In the genomic region with DNA sequence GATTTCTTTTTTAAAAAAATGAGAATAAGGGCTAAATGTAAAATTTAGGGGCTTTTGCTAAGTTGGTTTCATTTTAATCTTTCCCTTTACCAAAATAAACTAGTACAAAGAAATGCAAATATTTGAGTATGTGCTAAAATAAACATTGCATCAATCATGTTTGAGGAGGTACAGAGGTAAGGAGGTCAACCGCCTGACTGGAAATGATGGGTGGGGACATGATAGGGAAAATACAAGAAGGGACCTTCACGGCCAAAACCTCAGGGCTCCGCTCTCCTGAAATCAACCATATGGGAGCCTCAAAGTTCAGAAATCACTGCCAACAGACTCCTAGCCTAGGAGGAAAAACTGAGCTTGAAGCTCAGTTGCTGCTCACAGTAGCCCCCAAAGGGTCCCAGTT, we compare ENCODE assay signal across 1 cellular context.
TF ChIP-seq lines count a peak whose summit lies in the region.

No MANE protein-coding gene starts in this region.

TF ChIP-seq in GM12878, 131 proteins besides CTCF, POLR2A, EP300 and RAD21 (continued from another document):
- TF ChIP-seq, protein P1, sequence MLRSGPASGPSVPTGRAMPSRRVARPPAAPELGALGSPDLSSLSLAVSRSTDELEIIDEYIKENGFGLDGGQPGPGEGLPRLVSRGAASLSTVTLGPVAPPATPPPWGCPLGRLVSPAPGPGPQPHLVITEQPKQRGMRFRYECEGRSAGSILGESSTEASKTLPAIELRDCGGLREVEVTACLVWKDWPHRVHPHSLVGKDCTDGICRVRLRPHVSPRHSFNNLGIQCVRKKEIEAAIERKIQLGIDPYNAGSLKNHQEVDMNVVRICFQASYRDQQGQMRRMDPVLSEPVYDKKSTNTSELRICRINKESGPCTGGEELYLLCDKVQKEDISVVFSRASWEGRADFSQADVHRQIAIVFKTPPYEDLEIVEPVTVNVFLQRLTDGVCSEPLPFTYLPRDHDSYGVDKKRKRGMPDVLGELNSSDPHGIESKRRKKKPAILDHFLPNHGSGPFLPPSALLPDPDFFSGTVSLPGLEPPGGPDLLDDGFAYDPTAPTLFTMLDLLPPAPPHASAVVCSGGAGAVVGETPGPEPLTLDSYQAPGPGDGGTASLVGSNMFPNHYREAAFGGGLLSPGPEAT (IDR thresholded peaks at IDR 0.05; ENCODE audit: low read depth), result peak; percentile 89
- TF ChIP-seq NFIC (IDR thresholded peaks at IDR 0.05; ENCODE audit: low read depth, low read length) (peak; percentile 73), SMARCA5 (IDR thresholded peaks at IDR 0.05) (no peak), ZBED1 (IDR thresholded peaks at IDR 0.05; ENCODE audit: borderline replicate concordance) (no peak), IKZF2 (IDR thresholded peaks at IDR 0.05) (peak; percentile 76 to 81), RUNX3 (IDR thresholded peaks at IDR 0.05; ENCODE audit: low read length) (peak; percentile 67), IRF4 (IDR thresholded peaks at IDR 0.05; ENCODE audit: low read depth, low read length) (no peak), ZNF24 (IDR thresholded peaks at IDR 0.05) (no peak), CHD4 (IDR thresholded peaks at IDR 0.05) (no peak), LARP7 (IDR thresholded peaks at IDR 0.05) (no peak), ZNF622 (IDR thresholded peaks at IDR 0.05) (no peak), JUNB (IDR thresholded peaks at IDR 0.05) (peak; percentile 29; the same call in 1 of the 2 replicates), TAF1 (IDR thresholded peaks at IDR 0.05; ENCODE audit: borderline replicate concordance, low read depth, low read length) (no peak), CBFB (IDR thresholded peaks at IDR 0.05; ENCODE audit: low read depth) (no peak), MEF2B (IDR thresholded peaks at IDR 0.05; ENCODE audit: partially characterized antibody, poor library complexity, severe bottlenecking) (peak; percentile 84), FOXK2 (IDR thresholded peaks at IDR 0.05) (no peak), ASH2L (IDR thresholded peaks at IDR 0.05; ENCODE audit: borderline replicate concordance, low read depth) (no peak), NR2C1 (IDR thresholded peaks at IDR 0.05) (peak; percentile 40; the same call in 1 of the 2 replicates), RFX5 (IDR thresholded peaks at IDR 0.05; ENCODE audit: low read depth, low read length) (no peak), EED (IDR thresholded peaks at IDR 0.05; ENCODE audit: low read depth) (peak; percentile 37; the same call in 1 of the 2 replicates), CBX3 (IDR thresholded peaks at IDR 0.05; ENCODE audit: borderline replicate concordance, low read depth) (no peak)
- TF ChIP-seq, protein P2, sequence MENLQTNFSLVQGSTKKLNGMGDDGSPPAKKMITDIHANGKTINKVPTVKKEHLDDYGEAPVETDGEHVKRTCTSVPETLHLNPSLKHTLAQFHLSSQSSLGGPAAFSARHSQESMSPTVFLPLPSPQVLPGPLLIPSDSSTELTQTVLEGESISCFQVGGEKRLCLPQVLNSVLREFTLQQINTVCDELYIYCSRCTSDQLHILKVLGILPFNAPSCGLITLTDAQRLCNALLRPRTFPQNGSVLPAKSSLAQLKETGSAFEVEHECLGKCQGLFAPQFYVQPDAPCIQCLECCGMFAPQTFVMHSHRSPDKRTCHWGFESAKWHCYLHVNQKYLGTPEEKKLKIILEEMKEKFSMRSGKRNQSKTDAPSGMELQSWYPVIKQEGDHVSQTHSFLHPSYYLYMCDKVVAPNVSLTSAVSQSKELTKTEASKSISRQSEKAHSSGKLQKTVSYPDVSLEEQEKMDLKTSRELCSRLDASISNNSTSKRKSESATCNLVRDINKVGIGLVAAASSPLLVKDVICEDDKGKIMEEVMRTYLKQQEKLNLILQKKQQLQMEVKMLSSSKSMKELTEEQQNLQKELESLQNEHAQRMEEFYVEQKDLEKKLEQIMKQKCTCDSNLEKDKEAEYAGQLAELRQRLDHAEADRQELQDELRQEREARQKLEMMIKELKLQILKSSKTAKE (IDR thresholded peaks at IDR 0.05; ENCODE audit: low read depth, poor library complexity, severe bottlenecking), result peak; percentile 75
- TF ChIP-seq, protein P3, sequence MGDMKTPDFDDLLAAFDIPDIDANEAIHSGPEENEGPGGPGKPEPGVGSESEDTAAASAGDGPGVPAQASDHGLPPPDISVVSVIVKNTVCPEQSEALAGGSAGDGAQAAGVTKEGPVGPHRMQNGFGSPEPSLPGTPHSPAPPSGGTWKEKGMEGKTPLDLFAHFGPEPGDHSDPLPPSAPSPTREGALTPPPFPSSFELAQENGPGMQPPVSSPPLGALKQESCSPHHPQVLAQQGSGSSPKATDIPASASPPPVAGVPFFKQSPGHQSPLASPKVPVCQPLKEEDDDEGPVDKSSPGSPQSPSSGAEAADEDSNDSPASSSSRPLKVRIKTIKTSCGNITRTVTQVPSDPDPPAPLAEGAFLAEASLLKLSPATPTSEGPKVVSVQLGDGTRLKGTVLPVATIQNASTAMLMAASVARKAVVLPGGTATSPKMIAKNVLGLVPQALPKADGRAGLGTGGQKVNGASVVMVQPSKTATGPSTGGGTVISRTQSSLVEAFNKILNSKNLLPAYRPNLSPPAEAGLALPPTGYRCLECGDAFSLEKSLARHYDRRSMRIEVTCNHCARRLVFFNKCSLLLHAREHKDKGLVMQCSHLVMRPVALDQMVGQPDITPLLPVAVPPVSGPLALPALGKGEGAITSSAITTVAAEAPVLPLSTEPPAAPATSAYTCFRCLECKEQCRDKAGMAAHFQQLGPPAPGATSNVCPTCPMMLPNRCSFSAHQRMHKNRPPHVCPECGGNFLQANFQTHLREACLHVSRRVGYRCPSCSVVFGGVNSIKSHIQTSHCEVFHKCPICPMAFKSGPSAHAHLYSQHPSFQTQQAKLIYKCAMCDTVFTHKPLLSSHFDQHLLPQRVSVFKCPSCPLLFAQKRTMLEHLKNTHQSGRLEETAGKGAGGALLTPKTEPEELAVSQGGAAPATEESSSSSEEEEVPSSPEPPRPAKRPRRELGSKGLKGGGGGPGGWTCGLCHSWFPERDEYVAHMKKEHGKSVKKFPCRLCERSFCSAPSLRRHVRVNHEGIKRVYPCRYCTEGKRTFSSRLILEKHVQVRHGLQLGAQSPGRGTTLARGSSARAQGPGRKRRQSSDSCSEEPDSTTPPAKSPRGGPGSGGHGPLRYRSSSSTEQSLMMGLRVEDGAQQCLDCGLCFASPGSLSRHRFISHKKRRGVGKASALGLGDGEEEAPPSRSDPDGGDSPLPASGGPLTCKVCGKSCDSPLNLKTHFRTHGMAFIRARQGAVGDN (IDR thresholded peaks at IDR 0.05), result peak; percentile 39; the same call in 1 of the 2 replicates
- TF ChIP-seq, protein P4, sequence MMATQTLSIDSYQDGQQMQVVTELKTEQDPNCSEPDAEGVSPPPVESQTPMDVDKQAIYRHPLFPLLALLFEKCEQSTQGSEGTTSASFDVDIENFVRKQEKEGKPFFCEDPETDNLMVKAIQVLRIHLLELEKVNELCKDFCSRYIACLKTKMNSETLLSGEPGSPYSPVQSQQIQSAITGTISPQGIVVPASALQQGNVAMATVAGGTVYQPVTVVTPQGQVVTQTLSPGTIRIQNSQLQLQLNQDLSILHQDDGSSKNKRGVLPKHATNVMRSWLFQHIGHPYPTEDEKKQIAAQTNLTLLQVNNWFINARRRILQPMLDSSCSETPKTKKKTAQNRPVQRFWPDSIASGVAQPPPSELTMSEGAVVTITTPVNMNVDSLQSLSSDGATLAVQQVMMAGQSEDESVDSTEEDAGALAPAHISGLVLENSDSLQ (IDR thresholded peaks at IDR 0.05), result peak; percentile 86
- TF ChIP-seq, protein P5, sequence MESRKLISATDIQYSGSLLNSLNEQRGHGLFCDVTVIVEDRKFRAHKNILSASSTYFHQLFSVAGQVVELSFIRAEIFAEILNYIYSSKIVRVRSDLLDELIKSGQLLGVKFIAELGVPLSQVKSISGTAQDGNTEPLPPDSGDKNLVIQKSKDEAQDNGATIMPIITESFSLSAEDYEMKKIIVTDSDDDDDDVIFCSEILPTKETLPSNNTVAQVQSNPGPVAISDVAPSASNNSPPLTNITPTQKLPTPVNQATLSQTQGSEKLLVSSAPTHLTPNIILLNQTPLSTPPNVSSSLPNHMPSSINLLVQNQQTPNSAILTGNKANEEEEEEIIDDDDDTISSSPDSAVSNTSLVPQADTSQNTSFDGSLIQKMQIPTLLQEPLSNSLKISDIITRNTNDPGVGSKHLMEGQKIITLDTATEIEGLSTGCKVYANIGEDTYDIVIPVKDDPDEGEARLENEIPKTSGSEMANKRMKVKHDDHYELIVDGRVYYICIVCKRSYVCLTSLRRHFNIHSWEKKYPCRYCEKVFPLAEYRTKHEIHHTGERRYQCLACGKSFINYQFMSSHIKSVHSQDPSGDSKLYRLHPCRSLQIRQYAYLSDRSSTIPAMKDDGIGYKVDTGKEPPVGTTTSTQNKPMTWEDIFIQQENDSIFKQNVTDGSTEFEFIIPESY (IDR thresholded peaks at IDR 0.05), result 0 out of 2 replicates have a peak, but pooled peaks have one; percentile 34
